In the genomic region with DNA sequence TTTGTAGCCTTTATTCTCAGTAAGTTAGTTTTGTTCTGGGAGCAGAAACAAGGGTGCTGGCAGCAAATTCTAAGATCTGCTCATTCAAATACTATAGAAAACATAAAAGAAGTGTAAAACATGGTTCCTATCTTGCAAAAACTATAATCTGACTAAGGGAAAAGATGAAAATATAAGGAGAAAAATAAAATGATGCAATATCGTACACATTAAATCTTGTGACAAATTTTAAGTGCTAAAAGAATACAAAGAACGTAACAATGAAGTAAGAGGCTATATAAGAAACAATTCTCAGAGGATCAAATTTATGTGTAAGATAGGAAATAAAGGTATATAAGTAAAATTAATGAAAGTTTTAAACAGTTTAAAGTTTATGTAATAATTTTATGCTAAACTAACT, we compare ENCODE assay signal across 18 cellular contexts.
DNase-seq lines count a peak whose midpoint lies in the region; ATAC-seq, FAIRE-seq and TF ChIP-seq lines count a peak whose summit lies in the region.
"Had no signal": no experiment of that assay in that cellular context is flagged by ENCODE, and none has a peak within 500 bp of the region (broad histone marks: within the 10 kb centered on the region; RNA-seq: fewer than 3 reads in every experiment).

No MANE protein-coding gene starts in this region.

- H3K4me3 Mint-ChIP-seq in nephron progenitor cell: no peak overlapping the region
- H3K4me3 Mint-ChIP-seq: CD4-positive, alpha-beta memory T cell; HFFc6 had no signal

- TF ChIP-seq CTCF in HepG2 (CRISPR knock-in tag; IDR thresholded peaks at IDR 0.05) (no peak), right lobe of liver (IDR thresholded peaks at IDR 0.05) (no peak), nephron progenitor cell (IDR thresholded peaks at IDR 0.05) (no peak)

- H3K27ac Mint-ChIP-seq in nephron progenitor cell: peak overlapping the region; percentile 23
- H3K27ac Mint-ChIP-seq: CD4-positive, alpha-beta memory T cell; HFFc6 had no signal

- no TSS peak for BruUV-seq in HepG2 (replicated peaks; lab: Mats Ljungman, UMichigan)

- FAIRE-seq in HepG2 (lab: Jason Lieb, UNC): no peak
- FAIRE-seq in RCC 7860 (lab: Jason Lieb, UNC): peak; percentile 36
- FAIRE-seq: GM12892, H54 had no signal

- DNase-seq in HepG2 (ENCODE audit: low spot score) (no peak), right lobe of liver (no peak), RCC 7860 (ENCODE audit: low spot score) (no peak), nephron progenitor cell (no peak), germinal center (ENCODE audit: low spot score) (no peak)
- DNase-seq: C1 segment of cervical spinal cord; Calu3; CD4-positive, alpha-beta memory T cell; COR-L47; DMS53; DMS79 treated with DMSO at 0.1 percent for 48 hours; GOT3; HFFc6 had no signal

- H4K20me1 ChIP-seq in HepG2 (ENCODE audit: insufficient read depth, low read length): no peaks in the 10 kb centered on the region

- no peak overlapping the region for H2AFZ ChIP-seq in HepG2 (ENCODE audit: low read length)

- peaks cover 18% of the 10 kb centered on the region for H3K9me3 ChIP-seq in HepG2 (ENCODE audit: low read length)
- H3K9me3 ChIP-seq in right lobe of liver: no peaks in the 10 kb centered on the region
- H3K9me3 ChIP-seq: HAP-1 had no signal

- no peak overlapping the region for H3K4me3 ChIP-seq in HepG2 (replicated peaks in 1 of 3; ENCODE audit: insufficient read depth in 1 of 3, low read depth in 2 of 3, low read length in 3 of 3)
- no peak overlapping the region for H3K4me3 ChIP-seq in right lobe of liver
- H3K4me3 ChIP-seq: HAP-1 had no signal

- no peak overlapping the region for H3K27ac ChIP-seq in HepG2 (ENCODE audit: extremely low read length, insufficient read depth, low read length)
- no peak overlapping the region for H3K27ac ChIP-seq in right lobe of liver
- H3K27ac ChIP-seq: 22Rv1 had no signal

- WGBS in HepG2 (ENCODE audit: low lambda C conversion rate): 54% methylated on average over 2 of the region's 2 CpGs
- WGBS in right lobe of liver (ENCODE audit: insufficient coverage, low coverage, low lambda C conversion rate, missing lambda C conversion rate): 69% methylated on average over 2 of the region's 2 CpGs

- intact Hi-C loops in HepG2 (cut with micrococcal nuclease; ENCODE audit: unreplicated experiment): no loop called here
- intact Hi-C loops in right lobe of liver (cut with DNase I): no loop called here

- TF ChIP-seq EP300 in HepG2 (IDR thresholded peaks at IDR 0.05; ENCODE audit: low read depth in 2 of 2, low read length in 2 of 2): no peak
- TF ChIP-seq EP300 in HepG2 (CRISPR knock-in tag; IDR thresholded peaks at IDR 0.05; ENCODE audit: borderline replicate concordance): no peak

- TF ChIP-seq RAD21 in HepG2 (CRISPR knock-in tag; IDR thresholded peaks at IDR 0.05): no peak

- H3K9ac ChIP-seq in HepG2 (ENCODE audit: insufficient read depth, low read depth, low read length): no peak overlapping the region

- POLR2A ChIA-PET in HepG2 (lab: Yijun Ruan, JAX): no interaction called here

- H3K4me1 Mint-ChIP-seq in nephron progenitor cell: no peaks in the 10 kb centered on the region
- H3K4me1 Mint-ChIP-seq: CD4-positive, alpha-beta memory T cell had no signal

- H3K36me3 Mint-ChIP-seq in nephron progenitor cell (ENCODE audit: low read depth): peaks cover 16% of the 10 kb centered on the region

- TF ChIP-seq POLR2A in HepG2 (IDR thresholded peaks at IDR 0.05; ENCODE audit: insufficient read depth in 1 of 2, low read depth in 2 of 2, low read length in 2 of 2): no peak
- no peak for TF ChIP-seq POLR2A in right lobe of liver (IDR thresholded peaks at IDR 0.05)

- H3K4me2 ChIP-seq in HepG2 (ENCODE audit: low read depth, low read length): no peak overlapping the region

- in situ Hi-C loops in HepG2 (cut with HindIII; ENCODE audit: extremely low pct_ligation_motif_present, low pct_unique_long_range_greater_than_20kb): no loop called here

- H3K4me1 ChIP-seq in HepG2 (ENCODE audit: insufficient read depth, low read length): no peaks in the 10 kb centered on the region
- no peaks in the 10 kb centered on the region for H3K4me1 ChIP-seq in right lobe of liver
- H3K4me1 ChIP-seq: HAP-1 had no signal

- CTCF ChIA-PET in HepG2 (lab: Yijun Ruan, JAX; ENCODE audit: low intra/inter-chr PET ratio, low total read pairs): no interaction called here

- ATAC-seq in HepG2 (no peak), right lobe of liver (no peak), HG02973 (IDR thresholded peaks at IDR 0.05; ENCODE audit: unreplicated experiment) (no peak)

- no peaks in the 10 kb centered on the region for H3K79me2 ChIP-seq in HepG2 (ENCODE audit: insufficient read depth, low read length)

- peaks cover 15% of the 10 kb centered on the region for H3K9me3 Mint-ChIP-seq in nephron progenitor cell

- H3K36me3 ChIP-seq in HepG2 (replicated peaks in 1 of 2; ENCODE audit: control insufficient read depth in 1 of 2, insufficient read depth in 2 of 2, low read length in 2 of 2) (no peaks in the 10 kb centered on the region), right lobe of liver (no peaks in the 10 kb centered on the region)
- H3K36me3 ChIP-seq: HAP-1 had no signal

- no peaks in the 10 kb centered on the region for H3K27me3 Mint-ChIP-seq in nephron progenitor cell (ENCODE audit: low read depth, poor library complexity)

- H3K27me3 ChIP-seq in HepG2 (ENCODE audit: control insufficient read depth in 1 of 2, insufficient read depth in 2 of 2, low read length in 2 of 2) (no peaks in the 10 kb centered on the region), right lobe of liver (no peaks in the 10 kb centered on the region)

TF ChIP-seq in HepG2, 621 proteins besides CTCF, POLR2A, EP300 and RAD21:
- no peak for TF ChIP-seq CEBPB (IDR thresholded peaks at IDR 0.05; ENCODE audit: borderline replicate concordance, low read depth, low read length)
- peak; percentile 79 for TF ChIP-seq ATF7 (IDR thresholded peaks at IDR 0.05)
- TF ChIP-seq ATF7 (CRISPR knock-in tag; IDR thresholded peaks at IDR 0.05): no peak
